1 cellular context compared by ENCODE assay signal in genomic region chr19:13784731-13785452, GRCh38.
TF ChIP-seq lines count a peak whose summit lies in the region.

No MANE protein-coding gene starts in this region.

TF ChIP-seq in HEK293, 187 proteins besides CTCF, POLR2A, EP300 and RAD21 (continued from another document):
- no peak for TF ChIP-seq ZBTB10 (tag by site-specific recombination; IDR thresholded peaks at IDR 0.05)
- peak; percentile 56 for TF ChIP-seq ZNF654 (tag by site-specific recombination; IDR thresholded peaks at IDR 0.05; ENCODE audit: low read depth)
